Comparison of ENCODE assay signal across 8 cellular contexts in the genomic region with DNA sequence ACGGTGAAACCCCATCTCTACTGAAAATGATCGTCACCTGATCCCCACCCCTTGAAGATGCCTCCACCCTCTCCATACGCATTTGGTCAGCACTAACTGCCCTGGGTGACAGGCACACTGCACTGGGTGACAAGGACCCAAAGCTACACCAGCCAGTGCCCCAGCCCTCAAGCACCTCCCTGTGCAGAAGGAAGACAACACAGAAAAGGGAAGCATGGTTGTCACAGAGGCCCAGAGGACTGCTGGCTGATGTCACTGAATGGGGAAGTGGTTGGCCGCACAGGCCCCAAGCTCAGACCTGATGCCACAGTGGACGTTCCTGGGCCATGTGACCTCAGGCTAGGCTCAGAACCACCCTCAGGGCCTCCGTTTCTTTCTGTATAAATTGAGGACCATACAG. TPM values are rescaled to one million over a fixed set of nuclear protein-coding genes. Genes with fewer than 3 reads are reported as not detected.
DNase-seq lines count a peak whose midpoint lies in the region; ATAC-seq and TF ChIP-seq lines count a peak whose summit lies in the region.

No MANE protein-coding gene starts in this region.

- no peaks in the 10 kb centered on the region for H3K9me3 ChIP-seq in CD8-positive, alpha-beta T cell (ENCODE audit: low read length)

- peaks cover 32% of the 10 kb centered on the region for H3K36me3 Mint-ChIP-seq in CD8-positive, alpha-beta T cell
- H3K36me3 Mint-ChIP-seq in activated naive CD8-positive, alpha-beta T cell treated with anti-CD3 and anti-CD28 coated beads, Interleukin-2, amount 10 ng/mL, durations not matched to agents 7 days and 5 days, result peaks cover 9% of the 10 kb centered on the region
- H3K36me3 Mint-ChIP-seq in naive B cell, result no peaks in the 10 kb centered on the region

- H3K4me3 ChIP-seq in CD8-positive, alpha-beta T cell (ENCODE audit: low read depth, low read length), result no peak overlapping the region

- no peak overlapping the region for H3K4me3 Mint-ChIP-seq in CD8-positive, alpha-beta T cell
- H3K4me3 Mint-ChIP-seq in activated naive CD8-positive, alpha-beta T cell treated with anti-CD3 and anti-CD28 coated beads, Interleukin-2, amount 10 ng/mL, durations not matched to agents 7 days and 5 days, result peak overlapping the region; percentile 29
- peak overlapping the region; percentile 52 to 89 (median 80) for H3K4me3 Mint-ChIP-seq in naive B cell

- CTCF ChIA-PET in CD8-positive, alpha-beta T cell (lab: Charles Lee), result interaction anchor here (0.6 kb wide), 1 partner anchor 24 kb away, joined by 4 read pairs; no protein-coding TSS in a partner anchor

- H3K27ac Mint-ChIP-seq in CD8-positive, alpha-beta T cell, result peak overlapping the region; percentile 69
- peak overlapping the region; percentile 84 for H3K27ac Mint-ChIP-seq in activated naive CD8-positive, alpha-beta T cell treated with anti-CD3 and anti-CD28 coated beads, Interleukin-2, amount 10 ng/mL, durations not matched to agents 7 days and 5 days
- H3K27ac Mint-ChIP-seq in naive B cell, result peak overlapping the region; percentile 98 to 100 (median 100)

- POLR2A ChIA-PET in CD8-positive, alpha-beta T cell (lab: Charles Lee), result interaction anchor here (0.7 to 0.8 kb wide), 2 partner anchors 60 to 274 kb away, joined by 3 to 4 read pairs; a partner anchor contains a TSS
- POLR2A ChIA-PET in activated naive CD8-positive, alpha-beta T cell treated with anti-CD3 and anti-CD28 coated beads, Interleukin-2, amount 10 ng/mL, durations not matched to agents 7 days and 5 days (lab: Charles Lee), result interaction anchor here (0.7 to 1.3 kb wide), 2 partner anchors 16 to 96 kb away, joined by 3 to 5 read pairs; no protein-coding TSS in a partner anchor

- no peaks in the 10 kb centered on the region for H3K27me3 Mint-ChIP-seq in CD8-positive, alpha-beta T cell (ENCODE audit: low read depth)
- H3K27me3 Mint-ChIP-seq in activated naive CD8-positive, alpha-beta T cell treated with anti-CD3 and anti-CD28 coated beads, Interleukin-2, amount 10 ng/mL, durations not matched to agents 7 days and 5 days, result no peaks in the 10 kb centered on the region
- H3K27me3 Mint-ChIP-seq in naive B cell, result no peaks in the 10 kb centered on the region

- peaks cover 47% of the 10 kb centered on the region for H3K4me1 Mint-ChIP-seq in CD8-positive, alpha-beta T cell (ENCODE audit: low read depth)
- peaks cover 33% of the 10 kb centered on the region for H3K4me1 Mint-ChIP-seq in activated naive CD8-positive, alpha-beta T cell treated with anti-CD3 and anti-CD28 coated beads, Interleukin-2, amount 10 ng/mL, durations not matched to agents 7 days and 5 days
- peaks cover 63 to 74% (median 70%) of the 10 kb centered on the region in 3 donors for H3K4me1 Mint-ChIP-seq in naive B cell

- no peaks in the 10 kb centered on the region for H3K36me3 ChIP-seq in CD8-positive, alpha-beta T cell (ENCODE audit: insufficient read depth, low read length)

- intact Hi-C loops in CD8-positive, alpha-beta T cell (cut with DNase I, micrococcal nuclease), result loop anchor here in 1 of 2 experiments (10.0 kb wide), 1 partner anchor 46 kb away; no protein-coding TSS in a partner anchor

- peak; percentile 27 for ATAC-seq in CD8-positive, alpha-beta T cell
- ATAC-seq in GM19455 (IDR thresholded peaks at IDR 0.05; ENCODE audit: unreplicated experiment), result peak; percentile 55
- ATAC-seq in HG03442 (IDR thresholded peaks at IDR 0.05; ENCODE audit: unreplicated experiment), result peak; percentile 67
- peak; percentile 23 for ATAC-seq in activated naive CD8-positive, alpha-beta T cell treated with anti-CD3 and anti-CD28 coated beads, Interleukin-2, amount 10 ng/mL, durations not matched to agents 7 days and 5 days (ENCODE audit: low read depth)
- ATAC-seq in naive B cell (ENCODE audit: low read depth in 2 of 2), result peak; percentile 82 to 83

- no peaks in the 10 kb centered on the region for H3K9me3 Mint-ChIP-seq in CD8-positive, alpha-beta T cell
- H3K9me3 Mint-ChIP-seq in activated naive CD8-positive, alpha-beta T cell treated with anti-CD3 and anti-CD28 coated beads, Interleukin-2, amount 10 ng/mL, durations not matched to agents 7 days and 5 days, result no peaks in the 10 kb centered on the region
- no peaks in the 10 kb centered on the region for H3K9me3 Mint-ChIP-seq in naive B cell

- H3K27me3 ChIP-seq in CD8-positive, alpha-beta T cell (ENCODE audit: insufficient read depth, low read length), result no peaks in the 10 kb centered on the region

- peak in 2 of 7 experiments; percentile 21 to 38 for DNase-seq in CD8-positive, alpha-beta T cell
- DNase-seq in activated naive CD8-positive, alpha-beta T cell treated with anti-CD3 and anti-CD28 coated beads, Interleukin-2, amount 10 ng/mL, durations not matched to agents 7 days and 5 days, result peak; percentile 36
- DNase-seq in naive B cell (peak; percentile 94), COLO668 (lab: John Stamatoyannopoulos, UW; ENCODE audit: unreplicated experiment) (no peak), NCI-H1436 (lab: John Stamatoyannopoulos, UW) (no peak), dermis blood vessel endothelial cell (no peak)

- no peak for TF ChIP-seq CTCF in CD8-positive, alpha-beta T cell (IDR thresholded peaks at IDR 0.05)

- H3K4me1 ChIP-seq in CD8-positive, alpha-beta T cell (ENCODE audit: insufficient read depth, low read length), result peaks cover 29% of the 10 kb centered on the region

- no peak overlapping the region for H3K27ac ChIP-seq in CD8-positive, alpha-beta T cell (ENCODE audit: low read depth, low read length)

RNA-seq across cellular contexts. Expression of a gene that starts 4.2 kb away (rescaled TPM):
- 10 to 100 TPM in 1 of 2 experiments, 1 to 10 TPM in 1; 8.9 to 10.2 TPM for total RNA-seq in CD8-positive, alpha-beta T cell
- 1 to 10 TPM; 4.1 to 5.1 TPM for total RNA-seq in activated naive CD8-positive, alpha-beta T cell treated with anti-CD3 and anti-CD28 coated beads, Interleukin-2, amount 10 ng/mL, durations not matched to agents 7 days and 5 days
- 1 to 10 TPM in 1 of 6 donors, under 1 TPM in 4, not detected in 1; 0.53 to 1.8 (median 0.53) TPM for polyA plus RNA-seq in naive B cell (ENCODE audit: low read depth in 6 of 6)
- total RNA-seq in dermis blood vessel endothelial cell, result 0.68 TPM in 1 of 2 replicates, not detected in the other

RNA-seq across cellular contexts. Expression of a gene that starts 11.2 kb away (rescaled TPM):
- total RNA-seq in CD8-positive, alpha-beta T cell, result 10 to 100 TPM; 73.6 to 84.3 TPM
- total RNA-seq in activated naive CD8-positive, alpha-beta T cell treated with anti-CD3 and anti-CD28 coated beads, Interleukin-2, amount 10 ng/mL, durations not matched to agents 7 days and 5 days, result 10 to 100 TPM; 91.3 to 96.4 TPM
- polyA plus RNA-seq in naive B cell (ENCODE audit: low read depth in 6 of 6), result 10 to 100 TPM in 2 of 6 donors, 1 to 10 TPM in 4; 3.5 to 28.7 (median 7.0) TPM
- total RNA-seq in dermis blood vessel endothelial cell, result 11.6 and 17.0 TPM in 2 replicates

RNA-seq across cellular contexts. Expression of a gene that starts 59.4 kb away (rescaled TPM):
- 1 to 10 TPM; 5.0 to 5.7 TPM for total RNA-seq in CD8-positive, alpha-beta T cell
- total RNA-seq in activated naive CD8-positive, alpha-beta T cell treated with anti-CD3 and anti-CD28 coated beads, Interleukin-2, amount 10 ng/mL, durations not matched to agents 7 days and 5 days, result 1 to 10 TPM; 6.2 to 6.5 TPM
- 10 to 100 TPM in 5 of 6 donors, 1 to 10 TPM in 1; 9.4 to 24.9 (median 13.3) TPM for polyA plus RNA-seq in naive B cell (ENCODE audit: low read depth in 6 of 6)
- 0.51 and 0.98 TPM in 2 replicates for total RNA-seq in dermis blood vessel endothelial cell

Comparison
In these comparisons a context has a peak if more than half of its experiments do, and no peak if none do; other contexts are left out.
1. ATAC-seq: peak in every context shown above with its lines; median percentile 82 in naive B cell; 67 in HG03442; 55 in GM19455; 27 in CD8-positive, alpha-beta T cell; 23 in activated naive CD8-positive, alpha-beta T cell treated with anti-CD3 and anti-CD28 coated beads, Interleukin-2, amount 10 ng/mL, durations not matched to agents 7 days and 5 days.
2. DNase-seq: peak in activated naive CD8-positive, alpha-beta T cell treated with anti-CD3 and anti-CD28 coated beads, Interleukin-2, amount 10 ng/mL, durations not matched to agents 7 days and 5 days (single experiment) and naive B cell (single experiment); none in COLO668 (single experiment), NCI-H1436 (single experiment) and dermis blood vessel endothelial cell (single experiment).
3. Peak in every context shown above with its lines, with median percentiles within 50 percentile points of each other: H3K27ac Mint-ChIP-seq.